Comparison of ENCODE assay signal across 15 cellular contexts in the genomic region with DNA sequence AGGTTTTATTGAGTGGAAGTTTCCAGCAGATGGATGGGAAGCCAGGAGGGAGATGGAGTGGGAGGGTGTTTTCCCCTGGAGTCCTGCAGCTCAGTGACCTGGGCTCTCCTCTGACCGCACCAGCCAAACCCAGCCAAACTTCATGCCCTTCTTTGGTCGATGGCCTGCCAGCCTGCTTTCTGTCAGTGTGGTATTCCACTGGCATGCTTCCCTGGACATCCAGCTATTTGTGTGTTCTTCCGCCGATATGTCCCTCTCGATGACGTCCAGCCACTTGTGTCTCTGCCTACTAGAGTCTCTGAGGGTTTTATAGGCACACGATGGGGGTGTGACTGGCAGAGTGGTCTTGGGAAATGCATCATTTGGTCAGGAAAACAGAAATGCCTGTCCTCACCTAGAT. TPM values are rescaled to one million over a fixed set of nuclear protein-coding genes. Genes with fewer than 3 reads are reported as not detected.
DNase-seq lines count a peak whose midpoint lies in the region; ATAC-seq and TF ChIP-seq lines count a peak whose summit lies in the region.
"Had no signal": no experiment of that assay in that cellular context is flagged by ENCODE, and none has a peak within 500 bp of the region (broad histone marks: within the 10 kb centered on the region; RNA-seq: fewer than 3 reads in every experiment).

No MANE protein-coding gene starts in this region.

- peaks cover 9% of the 10 kb centered on the region for H3K79me1 ChIP-seq in neuronal stem cell (ENCODE audit: low read depth, low read length)

- DNase-seq in CD4-positive, alpha-beta T cell, result no peak
- no peak for DNase-seq in WTC11 (ENCODE audit: low spot score)
- peak; percentile 65 to 82 for DNase-seq in heart right ventricle
- DNase-seq in neuronal stem cell (ENCODE audit: low spot score), result no peak
- no peak for DNase-seq in putamen (ENCODE audit: low spot score)
- DNase-seq: activated naive CD8-positive, alpha-beta T cell treated with anti-CD3 and anti-CD28 coated beads, Interleukin-2, amount 10 ng/mL, durations not matched to agents 7 days and 5 days; central memory CD4-positive, alpha-beta T cell; GDM1; NCI-H1694; NK-92 treated with Interleukin-12 subunit alpha and Interleukin-12 subunit beta, amount 100 ng/mL, for 24 hours; T-helper 2 cell had no signal

- no peak for TF ChIP-seq CTCF in CD4-positive, alpha-beta T cell (IDR thresholded peaks at IDR 0.05)
- TF ChIP-seq CTCF in WTC11 (IDR thresholded peaks at IDR 0.05) (no peak), heart right ventricle (IDR thresholded peaks at IDR 0.05) (no peak)

- H3K36me3 ChIP-seq in heart right ventricle (no peaks in the 10 kb centered on the region), neuronal stem cell (replicated peaks in 1 of 2; ENCODE audit: control insufficient read depth in 2 of 2, insufficient read depth in 2 of 2, low read length in 2 of 2) (peaks cover 4 to 36% of the 10 kb centered on the region in 2 donors)

- H3K4ac ChIP-seq in neuronal stem cell (ENCODE audit: low read length), result no peak overlapping the region

- no peaks in the 10 kb centered on the region for H3K27me3 ChIP-seq in CD4-positive, alpha-beta T cell (ENCODE audit: control insufficient read depth, insufficient read depth, low read length)
- H3K27me3 ChIP-seq in heart right ventricle (no peaks in the 10 kb centered on the region), neuronal stem cell (ENCODE audit: control insufficient read depth in 3 of 3, insufficient read depth in 3 of 3, low read depth in 1 of 3, low read length in 3 of 3) (no peaks in the 10 kb centered on the region)

- no peak overlapping the region for H4K8ac ChIP-seq in neuronal stem cell (ENCODE audit: low read depth, low read length)

- H2BK120ac ChIP-seq in neuronal stem cell (ENCODE audit: low read depth, low read length), result no peak overlapping the region

- no peak overlapping the region for H3K14ac ChIP-seq in neuronal stem cell (ENCODE audit: low read length)

- H2BK12ac ChIP-seq in neuronal stem cell (ENCODE audit: low read length), result no peak overlapping the region

- H3K4me2 ChIP-seq in neuronal stem cell (ENCODE audit: insufficient read depth, low read length, poor library complexity, severe bottlenecking), result no peak overlapping the region

- H2AK5ac ChIP-seq in neuronal stem cell (ENCODE audit: low read depth, low read length), result no peak overlapping the region

- H3K18ac ChIP-seq in neuronal stem cell (ENCODE audit: low read length), result no peak overlapping the region

- CTCF ChIA-PET in CD4-positive, alpha-beta T cell (lab: Charles Lee), result no interaction called here
- CTCF ChIA-PET in WTC11 (lab: Charles Lee), result no interaction called here

- no peak overlapping the region for H3K9ac ChIP-seq in neuronal stem cell (ENCODE audit: low read depth, low read length, poor library complexity)

- H3K27ac ChIP-seq in CD4-positive, alpha-beta T cell (ENCODE audit: low read depth, low read length), result no peak overlapping the region
- peak overlapping the region; percentile 36 to 92 (median 76) for H3K27ac ChIP-seq in heart right ventricle
- H3K27ac ChIP-seq in neuronal stem cell (replicated peaks; ENCODE audit: low read length), result no peak overlapping the region

- H3K9me3 Mint-ChIP-seq in CD4-positive, alpha-beta T cell, result no peaks in the 10 kb centered on the region
- H3K9me3 Mint-ChIP-seq in WTC11, result no peaks in the 10 kb centered on the region
- H3K9me3 Mint-ChIP-seq: activated naive CD8-positive, alpha-beta T cell treated with anti-CD3 and anti-CD28 coated beads, Interleukin-2, amount 10 ng/mL, durations not matched to agents 7 days and 5 days had no signal

- no peak overlapping the region for H2BK15ac ChIP-seq in neuronal stem cell (ENCODE audit: low read length)

- H3K27me3 Mint-ChIP-seq in CD4-positive, alpha-beta T cell, result no peaks in the 10 kb centered on the region
- H3K27me3 Mint-ChIP-seq in WTC11 (ENCODE audit: low read depth), result no peaks in the 10 kb centered on the region
- H3K27me3 Mint-ChIP-seq: activated naive CD8-positive, alpha-beta T cell treated with anti-CD3 and anti-CD28 coated beads, Interleukin-2, amount 10 ng/mL, durations not matched to agents 7 days and 5 days had no signal

- intact Hi-C loops in CD4-positive, alpha-beta T cell (cut with DNase I, micrococcal nuclease), result no loop called here
- intact Hi-C loops in heart right ventricle (cut with DNase I), result loop anchor here in 2 of 10 donors (5.0 kb wide), 1 partner anchor 35 kb away; a partner anchor contains a TSS

- H4K91ac ChIP-seq in neuronal stem cell (ENCODE audit: low read depth, low read length, poor library complexity), result no peak overlapping the region

- H3K36me3 Mint-ChIP-seq in CD4-positive, alpha-beta T cell (ENCODE audit: low read depth), result peaks cover 43% of the 10 kb centered on the region
- no peaks in the 10 kb centered on the region for H3K36me3 Mint-ChIP-seq in WTC11

- no peak overlapping the region for H2AFZ ChIP-seq in neuronal stem cell (ENCODE audit: low read length)

- H3K23ac ChIP-seq in neuronal stem cell (ENCODE audit: low read depth, low read length, poor library complexity), result peak overlapping the region; percentile 37

- no peak overlapping the region for H2BK5ac ChIP-seq in neuronal stem cell (ENCODE audit: low read length)

- no peak for ATAC-seq in CD4-positive, alpha-beta T cell (ENCODE audit: poor library complexity)
- ATAC-seq in WTC11 (no peak), heart right ventricle (peak; percentile 87 to 97 (median 96)), GM19463 (IDR thresholded peaks at IDR 0.05; ENCODE audit: unreplicated experiment) (no peak), HG03097 (IDR thresholded peaks at IDR 0.05; ENCODE audit: low FRiP score, unreplicated experiment) (no peak), GM19455 (IDR thresholded peaks at IDR 0.05; ENCODE audit: unreplicated experiment) (no peak)
- ATAC-seq: left colon had no signal

- peaks cover 85% of the 10 kb centered on the region for H3K4me1 Mint-ChIP-seq in CD4-positive, alpha-beta T cell (ENCODE audit: low read depth)
- peaks cover 71% of the 10 kb centered on the region for H3K4me1 Mint-ChIP-seq in WTC11

- peak overlapping the region; percentile 64 for H3K27ac Mint-ChIP-seq in CD4-positive, alpha-beta T cell
- peak overlapping the region; percentile 31 for H3K27ac Mint-ChIP-seq in WTC11
- H3K27ac Mint-ChIP-seq: activated naive CD8-positive, alpha-beta T cell treated with anti-CD3 and anti-CD28 coated beads, Interleukin-2, amount 10 ng/mL, durations not matched to agents 7 days and 5 days had no signal

- H3K4me1 ChIP-seq in heart right ventricle (peaks cover 4 to 79% (median 60%) of the 10 kb centered on the region in 9 donors), neuronal stem cell (ENCODE audit: control insufficient read depth in 2 of 2, insufficient read depth in 1 of 2, low read depth in 1 of 2, low read length in 2 of 2) (peaks cover 0 to 2% of the 10 kb centered on the region in 2 donors)

- 41 to 65% methylated on average over 7 of the region's 7 CpGs for WGBS in heart right ventricle, 2 donors
- no CpG with 5 or more reads among the region's 7 CpGs for WGBS in neuronal stem cell (ENCODE audit: extremely low coverage in 2 of 2, insufficient read length in 2 of 2, insufficient replicate concordance in 1 of 2), 2 donors

- H3K4me3 ChIP-seq in heart right ventricle (no peak overlapping the region), neuronal stem cell (ENCODE audit: low read length in 2 of 2) (no peak overlapping the region)

- no peaks in the 10 kb centered on the region for H3K9me3 ChIP-seq in CD4-positive, alpha-beta T cell (ENCODE audit: control insufficient read depth, low read length)
- H3K9me3 ChIP-seq in heart right ventricle (peaks cover 0 to 5% (median 0%) of the 10 kb centered on the region in 11 donors), neuronal stem cell (replicated peaks in 1 of 2; ENCODE audit: control insufficient read depth in 2 of 2, insufficient read depth in 1 of 2, low read depth in 1 of 2, low read length in 2 of 2) (peaks cover 6 to 29% of the 10 kb centered on the region in 2 donors)

- no peak overlapping the region for H3K4me3 Mint-ChIP-seq in CD4-positive, alpha-beta T cell
- H3K4me3 Mint-ChIP-seq in WTC11, result no peak overlapping the region
- H3K4me3 Mint-ChIP-seq: activated naive CD8-positive, alpha-beta T cell treated with anti-CD3 and anti-CD28 coated beads, Interleukin-2, amount 10 ng/mL, durations not matched to agents 7 days and 5 days had no signal

- POLR2A ChIA-PET in CD4-positive, alpha-beta T cell (lab: Charles Lee), result interaction anchor here (0.7 kb wide), 1 partner anchor 355 kb away, joined by 3 read pairs; no protein-coding TSS in a partner anchor
- POLR2A ChIA-PET in WTC11 (lab: Charles Lee), result no interaction called here

TF ChIP-seq in WTC11, 78 proteins besides CTCF, POLR2A, EP300 and RAD21 (continues in another document):
- TF ChIP-seq NFATC4 (CRISPR knock-in tag; IDR thresholded peaks at IDR 0.05), result no peak
- TF ChIP-seq, protein P1, sequence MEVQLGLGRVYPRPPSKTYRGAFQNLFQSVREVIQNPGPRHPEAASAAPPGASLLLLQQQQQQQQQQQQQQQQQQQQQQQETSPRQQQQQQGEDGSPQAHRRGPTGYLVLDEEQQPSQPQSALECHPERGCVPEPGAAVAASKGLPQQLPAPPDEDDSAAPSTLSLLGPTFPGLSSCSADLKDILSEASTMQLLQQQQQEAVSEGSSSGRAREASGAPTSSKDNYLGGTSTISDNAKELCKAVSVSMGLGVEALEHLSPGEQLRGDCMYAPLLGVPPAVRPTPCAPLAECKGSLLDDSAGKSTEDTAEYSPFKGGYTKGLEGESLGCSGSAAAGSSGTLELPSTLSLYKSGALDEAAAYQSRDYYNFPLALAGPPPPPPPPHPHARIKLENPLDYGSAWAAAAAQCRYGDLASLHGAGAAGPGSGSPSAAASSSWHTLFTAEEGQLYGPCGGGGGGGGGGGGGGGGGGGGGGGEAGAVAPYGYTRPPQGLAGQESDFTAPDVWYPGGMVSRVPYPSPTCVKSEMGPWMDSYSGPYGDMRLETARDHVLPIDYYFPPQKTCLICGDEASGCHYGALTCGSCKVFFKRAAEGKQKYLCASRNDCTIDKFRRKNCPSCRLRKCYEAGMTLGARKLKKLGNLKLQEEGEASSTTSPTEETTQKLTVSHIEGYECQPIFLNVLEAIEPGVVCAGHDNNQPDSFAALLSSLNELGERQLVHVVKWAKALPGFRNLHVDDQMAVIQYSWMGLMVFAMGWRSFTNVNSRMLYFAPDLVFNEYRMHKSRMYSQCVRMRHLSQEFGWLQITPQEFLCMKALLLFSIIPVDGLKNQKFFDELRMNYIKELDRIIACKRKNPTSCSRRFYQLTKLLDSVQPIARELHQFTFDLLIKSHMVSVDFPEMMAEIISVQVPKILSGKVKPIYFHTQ (CRISPR knock-in tag; IDR thresholded peaks at IDR 0.05), result no peak
- TF ChIP-seq ZNF121 (CRISPR knock-in tag; IDR thresholded peaks at IDR 0.05), result no peak
- TF ChIP-seq ETV6 (CRISPR knock-in tag; IDR thresholded peaks at IDR 0.05), result no peak
- no peak for TF ChIP-seq TEAD4 (CRISPR knock-in tag; IDR thresholded peaks at IDR 0.05)

RNA-seq across cellular contexts. Expression of a gene that starts 33.8 kb away (rescaled TPM):
- total RNA-seq in CD4-positive, alpha-beta T cell, result 100 to 1,000 TPM; 136 to 137 TPM
- total RNA-seq in WTC11 (2021) (100 to 106 TPM (median 104 TPM) in 3 replicates), heart right ventricle (10 to 100 TPM; 48.1 to 69.3 (median 51.6) TPM)
- polyA plus RNA-seq in heart right ventricle, result 10 to 100 TPM; 40.1 to 50.8 TPM
- polyA plus RNA-seq in neuronal stem cell (2013, experiment 1 of 2), result 127 TPM
- 124 TPM for polyA plus RNA-seq in neuronal stem cell (2013, experiment 2 of 2)

Comparison
In these comparisons a context has a peak if more than half of its experiments do, and no peak if none do; other contexts are left out.
1. ATAC-seq: peak in heart right ventricle (8 of 8); none in CD4-positive, alpha-beta T cell (single experiment), WTC11 (single experiment), GM19463 (single experiment), HG03097 (single experiment) and GM19455 (single experiment).
2. DNase-seq: peak in heart right ventricle (2 of 2); none in CD4-positive, alpha-beta T cell (0 of 10), WTC11 (single experiment), neuronal stem cell (single experiment) and putamen (single experiment).
3. H3K27ac ChIP-seq: peak in heart right ventricle (10 of 10); none in CD4-positive, alpha-beta T cell (single experiment) and neuronal stem cell (single experiment).